30 cellular contexts compared by ENCODE assay signal in genomic region chr3:161759444-161759843, GRCh38.
"Had no signal": no experiment of that assay in that cellular context is flagged by ENCODE, and none has a peak within 500 bp of the region (broad histone marks: within the 10 kb centered on the region; RNA-seq: fewer than 3 reads in every experiment).

No MANE protein-coding gene starts in this region.

- ATAC-seq: activated naive CD4-positive, alpha-beta T cell treated with anti-CD3 and anti-CD28 coated beads, Interleukin-2, amount 50 U/mL, for 72 hours; activated naive CD8-positive, alpha-beta T cell treated with anti-CD3 and anti-CD28 coated beads, Interleukin-2, amount 50 U/mL, for 24 hours; activated T-cell treated with anti-CD3 and anti-CD28 coated beads, Interleukin-2, amount 50 U/mL, for 4 hours; activated T-cell treated with anti-CD3 and anti-CD28 coated beads, Interleukin-2, amount 50 U/mL, for 72 hours; activated T-helper 17 cell treated with anti-CD3 and anti-CD28 coated beads, Interleukin-2, amount 50 U/mL, for 72 hours; body of pancreas had no signal

- H3K36me3 ChIP-seq: adrenal gland, ascending aorta, brain microvascular endothelial cell, breast epithelium, cardiac muscle cell had no signal

- H3K27ac ChIP-seq: adrenal gland, ascending aorta, body of pancreas, brain microvascular endothelial cell, breast epithelium, cardiac muscle cell had no signal

- H3K27me3 ChIP-seq: adrenal gland, ascending aorta, body of pancreas, brain microvascular endothelial cell, breast epithelium, cardiac muscle cell had no signal

- H3K4me1 ChIP-seq: adrenal gland, ascending aorta, body of pancreas, breast epithelium had no signal

- H3K4me3 ChIP-seq: adrenal gland, ascending aorta, body of pancreas, breast epithelium, cardiac muscle cell had no signal

- DNase-seq: activated effector memory CD4-positive, alpha-beta T cell treated with anti-CD3 and anti-CD28 coated beads, Interleukin-2, amount 50 U/mL, for 16 hours; activated effector memory CD4-positive, alpha-beta T cell treated with Interleukin-2 at 50 U/mL for 16 hours; activated gamma-delta T cell; activated gamma-delta T cell treated with Interleukin-2 at 50 U/mL for 16 hours; activated naive CD4-positive, alpha-beta T cell; activated naive CD4-positive, alpha-beta T cell treated with anti-CD3 and anti-CD28 coated beads for 36 hours; activated naive CD4-positive, alpha-beta T cell treated with anti-CD3 and anti-CD28 coated beads, Interleukin-2, amount 10 ng/mL, durations not matched to agents 7 days and 5 days; activated naive CD4-positive, alpha-beta T cell treated with anti-CD3 and anti-CD28 coated beads, Interleukin-2, amount 50 U/mL, for 16 hours; activated naive CD4-positive, alpha-beta T cell treated with Interleukin-2 at 50 U/mL for 16 hours; activated naive CD8-positive, alpha-beta T cell treated with anti-CD3 and anti-CD28 coated beads for 36 hours; activated naive CD8-positive, alpha-beta T cell treated with anti-CD3 and anti-CD28 coated beads, Interleukin-2, amount 10 ng/mL, durations not matched to agents 7 days and 5 days; activated naive CD8-positive, alpha-beta T cell treated with anti-CD3 and anti-CD28 coated beads, Interleukin-2, amount 50 U/mL, for 24 hours; activated T-cell treated with anti-CD3 and anti-CD28 coated beads, Interleukin-2, amount 50 U/mL, for 4 hours; activated T-cell treated with anti-CD3 and anti-CD28 coated beads, Interleukin-2, amount 50 U/mL, for 48 hours; activated T-cell treated with anti-CD3 and anti-CD28 coated beads, Interleukin-2, amount 50 U/mL, for 72 hours; adrenal gland; amniotic stem cell; amygdala; anterior cingulate cortex; aorta; body of pancreas; brain microvascular endothelial cell; caudate nucleus; central memory CD4-positive, alpha-beta T cell; cerebellar nuclear complex had no signal

- H3K9me3 ChIP-seq: adrenal gland, ascending aorta, body of pancreas, breast epithelium had no signal
